In genomic region chr19:18649371-18650047, GRCh38 we compare ENCODE assay signal across 8 cellular contexts. TPM values are rescaled to one million over a fixed set of nuclear protein-coding genes. Genes with fewer than 3 reads are reported as not detected.
A peak's percentile ranks its signal among the peaks of the same experiment; 100 is the strongest.
DNase-seq lines count a peak whose midpoint lies in the region; ATAC-seq and TF ChIP-seq lines count a peak whose summit lies in the region.

No MANE protein-coding gene starts in this region.

- H3K36me3 ChIP-seq in ascending aorta (no peaks in the 10 kb centered on the region), gastrocnemius medialis (no peaks in the 10 kb centered on the region), MG63 (no peaks in the 10 kb centered on the region; the same call in 1 of the 2 replicates)

- H3K4me1 Mint-ChIP-seq in activated CD4-positive, alpha-beta memory T cell treated with anti-CD3 and anti-CD28 coated beads for 36 hours (ENCODE audit: low read depth), result no peaks in the 10 kb centered on the region

- CTCF ChIA-PET in activated CD4-positive, alpha-beta memory T cell treated with anti-CD3 and anti-CD28 coated beads for 36 hours (lab: Charles Lee), result no interaction called here

- H3K4me1 ChIP-seq in ascending aorta, result peaks cover 18 to 53% of the 10 kb centered on the region in 2 donors
- peaks cover 53 to 55% of the 10 kb centered on the region in 2 donors for H3K4me1 ChIP-seq in gastrocnemius medialis

- in situ Hi-C loops in gastrocnemius medialis (cut with MboI; ENCODE audit: low sequenced_read_pairs in 4 of 4), result no loop called here

- ATAC-seq in GM19463 (IDR thresholded peaks at IDR 0.05; ENCODE audit: unreplicated experiment), result peak; percentile 60
- ATAC-seq in gastrocnemius medialis, result peak; percentile 35 to 63
- no peak for ATAC-seq in HG02840 (IDR thresholded peaks at IDR 0.05; ENCODE audit: low FRiP score, unreplicated experiment)

- peak overlapping the region; percentile 5 to 45 for H3K4me3 ChIP-seq in ascending aorta
- 0 out of 2 replicates have a peak overlapping the region, but pooled peaks have one; percentile 9 for H3K4me3 ChIP-seq in iPS-18c (ENCODE audit: insufficient read depth, low read depth, low read length)
- peak overlapping the region; percentile 12 to 47 (median 36) for H3K4me3 ChIP-seq in gastrocnemius medialis
- no peak overlapping the region for H3K4me3 ChIP-seq in MG63

- no peak overlapping the region for H3K27ac Mint-ChIP-seq in activated CD4-positive, alpha-beta memory T cell treated with anti-CD3 and anti-CD28 coated beads for 36 hours

- TF ChIP-seq CTCF in ascending aorta (IDR thresholded peaks at IDR 0.05) (no peak), gastrocnemius medialis (IDR thresholded peaks at IDR 0.05 in 4 of 5, conservative IDR thresholded peaks at IDR 0.05 in 1 of 5) (no peak)

- POLR2A ChIA-PET in activated CD4-positive, alpha-beta memory T cell treated with anti-CD3 and anti-CD28 coated beads for 36 hours (lab: Charles Lee), result no interaction called here

- TF ChIP-seq POLR2A in gastrocnemius medialis (IDR thresholded peaks at IDR 0.05), result peak in 1 of 2 donors; percentile 4

- H3K9me3 ChIP-seq in ascending aorta (no peaks in the 10 kb centered on the region), iPS-18c (ENCODE audit: control insufficient read depth, insufficient read depth, low read length) (no peaks in the 10 kb centered on the region), gastrocnemius medialis (no peaks in the 10 kb centered on the region), MG63 (no peaks in the 10 kb centered on the region)

- no peaks in the 10 kb centered on the region for H3K27me3 ChIP-seq in ascending aorta
- H3K27me3 ChIP-seq in gastrocnemius medialis, result no peaks in the 10 kb centered on the region
- no peaks in the 10 kb centered on the region for H3K27me3 ChIP-seq in MG63

- H3K9me3 Mint-ChIP-seq in activated CD4-positive, alpha-beta memory T cell treated with anti-CD3 and anti-CD28 coated beads for 36 hours, result no peaks in the 10 kb centered on the region

- intact Hi-C loops in ascending aorta (cut with DNase I), result loop anchor here (1.0 kb wide), 2 partner anchors 11 to 23 kb away; no protein-coding TSS in a partner anchor
- intact Hi-C loops in gastrocnemius medialis (cut with DNase I; ENCODE audit: low total_unique reads), result no loop called here
- intact Hi-C loops in activated CD4-positive, alpha-beta memory T cell treated with anti-CD3 and anti-CD28 coated beads for 36 hours (cut with micrococcal nuclease), result no loop called here

- peaks cover 5% of the 10 kb centered on the region for H3K36me3 Mint-ChIP-seq in activated CD4-positive, alpha-beta memory T cell treated with anti-CD3 and anti-CD28 coated beads for 36 hours

- H3K27me3 Mint-ChIP-seq in activated CD4-positive, alpha-beta memory T cell treated with anti-CD3 and anti-CD28 coated beads for 36 hours, result no peaks in the 10 kb centered on the region

- DNase-seq in ascending aorta (ENCODE audit: low spot score in 2 of 2) (no peak), gastrocnemius medialis (peak; percentile 55 to 81), cerebellar nuclear complex (lab: John Stamatoyannopoulos, UW) (no peak), MG63 (no peak)
- DNase-seq in activated CD4-positive, alpha-beta memory T cell treated with anti-CD3 and anti-CD28 coated beads for 36 hours, result no peak

- no peak overlapping the region for H3K4me3 Mint-ChIP-seq in activated CD4-positive, alpha-beta memory T cell treated with anti-CD3 and anti-CD28 coated beads for 36 hours

- peak overlapping the region; percentile 93 to 94 for H3K27ac ChIP-seq in ascending aorta
- H3K27ac ChIP-seq in gastrocnemius medialis, result peak overlapping the region; percentile 71 to 82 (median 78)

RNA-seq across cellular contexts. Expression of gene KLHL26, which starts 12.7 kb away (rescaled TPM):
- 52.8 TPM for total RNA-seq in ascending aorta
- total RNA-seq in gastrocnemius medialis, result 10 to 100 TPM in 1 of 4 donors, 1 to 10 TPM in 3; 5.2 to 12.0 (median 7.3) TPM
- 10 to 100 TPM; 10.7 to 11.0 TPM for total RNA-seq in activated CD4-positive, alpha-beta memory T cell treated with anti-CD3 and anti-CD28 coated beads for 36 hours
- total RNA-seq in MG63 (2014; rRNA removed; shearing (Covaris generic); ENCODE audit: low replicate concordance), result 1.9 and 8.6 TPM in 2 replicates

RNA-seq across cellular contexts. Expression of gene CRTC1, which starts 34.0 kb away (rescaled TPM):
- total RNA-seq in ascending aorta (10.0 TPM), gastrocnemius medialis (1 to 10 TPM; 2.8 to 8.8 (median 3.7) TPM)
- 1 to 10 TPM; 5.6 to 6.3 TPM for total RNA-seq in activated CD4-positive, alpha-beta memory T cell treated with anti-CD3 and anti-CD28 coated beads for 36 hours
- 2.4 and 3.6 TPM in 2 replicates for total RNA-seq in MG63 (2014; rRNA removed; shearing (Covaris generic); ENCODE audit: low replicate concordance)

RNA-seq across cellular contexts. Expression of gene TMEM59L, which starts 36.8 kb away (rescaled TPM):
- not detected for total RNA-seq in ascending aorta
- total RNA-seq in gastrocnemius medialis, result 1 to 10 TPM in 1 of 4 donors, under 1 TPM in 2, not detected in 1; 0.20 to 2.1 (median 0.36) TPM
- total RNA-seq in activated CD4-positive, alpha-beta memory T cell treated with anti-CD3 and anti-CD28 coated beads for 36 hours, result under 1 TPM; 0.24 to 0.40 TPM
- total RNA-seq in MG63 (2014; rRNA removed; shearing (Covaris generic); ENCODE audit: low replicate concordance), result 0.36 TPM in 1 of 2 replicates, not detected in the other

RNA-seq across cellular contexts. Expression of gene CRLF1, which starts 42.9 kb away (rescaled TPM):
- total RNA-seq in ascending aorta (638 TPM), gastrocnemius medialis (10 to 100 TPM; 14.9 to 61.6 (median 35.3) TPM)
- not detected for total RNA-seq in activated CD4-positive, alpha-beta memory T cell treated with anti-CD3 and anti-CD28 coated beads for 36 hours
- total RNA-seq in MG63 (2014; rRNA removed; shearing (Covaris generic); ENCODE audit: low replicate concordance), result 6.6 and 16.9 TPM in 2 replicates

Comparison
In these comparisons a context has a peak if more than half of its experiments do, and no peak if none do; other contexts are left out.
1. DNase-seq: peak in gastrocnemius medialis (2 of 2); none in ascending aorta (0 of 2), activated CD4-positive, alpha-beta memory T cell treated with anti-CD3 and anti-CD28 coated beads for 36 hours (single experiment), cerebellar nuclear complex (0 of 2) and MG63 (single experiment).